8 cellular contexts compared by ENCODE assay signal in genomic region chr5:109691248-109691574, GRCh38. TPM values are rescaled to one million over a fixed set of nuclear protein-coding genes. Genes with fewer than 3 reads are reported as not detected.
DNase-seq lines count a peak whose midpoint lies in the region; ATAC-seq and TF ChIP-seq lines count a peak whose summit lies in the region.

No MANE protein-coding gene starts in this region.

- peaks cover 7% of the 10 kb centered on the region for H3K36me3 Mint-ChIP-seq in CD8-positive, alpha-beta T cell
- peaks cover 4% of the 10 kb centered on the region for H3K36me3 Mint-ChIP-seq in nephron (ENCODE audit: low read depth)

- H3K36me3 ChIP-seq in CD8-positive, alpha-beta T cell (ENCODE audit: insufficient read depth, low read length), result no peaks in the 10 kb centered on the region
- H3K36me3 ChIP-seq in colonic mucosa, result no peaks in the 10 kb centered on the region

- H3K9me3 ChIP-seq in CD8-positive, alpha-beta T cell (ENCODE audit: low read length), result no peaks in the 10 kb centered on the region
- no peaks in the 10 kb centered on the region for H3K9me3 ChIP-seq in colonic mucosa

- intact Hi-C loops in CD8-positive, alpha-beta T cell (cut with DNase I, micrococcal nuclease), result loop anchor here (2.0 to 10.0 kb wide), 8 partner anchors 16 to 1534 kb away; partner anchors contain the start of genes CAMK4 (in 1 of the 2) and WDR36 (in 1 of the 2)
- intact Hi-C loops in colonic mucosa (cut with DNase I), result no loop called here

- no peaks in the 10 kb centered on the region for H3K27me3 Mint-ChIP-seq in CD8-positive, alpha-beta T cell (ENCODE audit: low read depth)
- H3K27me3 Mint-ChIP-seq in nephron (ENCODE audit: low read depth), result no peaks in the 10 kb centered on the region

- no peak for TF ChIP-seq POLR2A in NB4 (IDR thresholded peaks at IDR 0.05; ENCODE audit: extremely low read depth, insufficient read length)

- CTCF ChIA-PET in CD8-positive, alpha-beta T cell (lab: Charles Lee), result interaction anchor here (1.0 to 1.6 kb wide), 3 partner anchors 11 to 161 kb away, joined by 3 to 7 read pairs (median 5); no protein-coding TSS in a partner anchor

- peak overlapping the region; percentile 91 for H3K27ac Mint-ChIP-seq in CD8-positive, alpha-beta T cell
- peak overlapping the region; percentile 69 to 90 (median 89) for H3K27ac Mint-ChIP-seq in nephron

- peak; percentile 38 for TF ChIP-seq CTCF in CD8-positive, alpha-beta T cell (IDR thresholded peaks at IDR 0.05)
- TF ChIP-seq CTCF in NB4 (IDR thresholded peaks at IDR 0.05; ENCODE audit: low read depth, low read length), result no peak
- no peak for TF ChIP-seq CTCF in colonic mucosa (IDR thresholded peaks at IDR 0.05)
- TF ChIP-seq CTCF in nephron (IDR thresholded peaks at IDR 0.05; ENCODE audit: unreplicated experiment in 3 of 3), result peak in 2 of 3 experiments; percentile 1 to 21
- TF ChIP-seq CTCF in GM10266 (IDR thresholded peaks at IDR 0.05; ENCODE audit: control insufficient read depth, insufficient read depth, low read depth, missing control alignments), result no peak

- peak overlapping the region; percentile 81 for H3K4me3 ChIP-seq in CD8-positive, alpha-beta T cell (ENCODE audit: low read depth, low read length)
- H3K4me3 ChIP-seq in NB4 (ENCODE audit: low read depth, low read length) (peak overlapping the region; percentile 83), colonic mucosa (peak overlapping the region; percentile 97)

- POLR2A ChIA-PET in CD8-positive, alpha-beta T cell (lab: Charles Lee), result interaction anchor here (0.7 to 5.3 kb wide), 8 partner anchors 10 to 477 kb away, joined by 3 to 54 read pairs (median 10); no protein-coding TSS in a partner anchor

- H3K9me3 Mint-ChIP-seq in CD8-positive, alpha-beta T cell, result peaks cover 8% of the 10 kb centered on the region
- H3K9me3 Mint-ChIP-seq in nephron, result peaks cover 18% of the 10 kb centered on the region

- H3K9ac ChIP-seq in colonic mucosa (ENCODE audit: low read depth in 2 of 2, low read length in 2 of 2), result peak overlapping the region; percentile 54 to 88

- H3K27ac ChIP-seq in CD8-positive, alpha-beta T cell (ENCODE audit: low read depth, low read length), result peak overlapping the region; percentile 93
- peak overlapping the region; percentile 99 for H3K27ac ChIP-seq in colonic mucosa

- H3K27me3 ChIP-seq in CD8-positive, alpha-beta T cell (ENCODE audit: insufficient read depth, low read length), result no peaks in the 10 kb centered on the region
- H3K27me3 ChIP-seq in colonic mucosa, result no peaks in the 10 kb centered on the region

- H3K4me1 Mint-ChIP-seq in CD8-positive, alpha-beta T cell (ENCODE audit: low read depth), result peaks cover 51% of the 10 kb centered on the region
- H3K4me1 Mint-ChIP-seq in nephron, result peaks cover 48% of the 10 kb centered on the region

- H3K4me3 Mint-ChIP-seq in CD8-positive, alpha-beta T cell, result peak overlapping the region; percentile 87
- peak overlapping the region; percentile 90 to 94 (median 93) for H3K4me3 Mint-ChIP-seq in nephron

- peak; percentile 1 for ATAC-seq in CD8-positive, alpha-beta T cell

- peaks cover 46% of the 10 kb centered on the region for H3K4me1 ChIP-seq in CD8-positive, alpha-beta T cell (ENCODE audit: insufficient read depth, low read length)
- H3K4me1 ChIP-seq in colonic mucosa, result peaks cover 6% of the 10 kb centered on the region

- DNase-seq in CD8-positive, alpha-beta T cell, result peak in 1 of 7 experiments; percentile 68
- DNase-seq in NB4 (ENCODE audit: low read depth), result no peak
- no peak for DNase-seq in colonic mucosa
- no peak for DNase-seq in NCI-H226
- DNase-seq in GM10266 (ENCODE audit: extremely low spot score), result no peak
- DNase-seq in OCI-M2 (lab: John Stamatoyannopoulos, UW; ENCODE audit: unreplicated experiment), result no peak
- no peak for DNase-seq in inferior parietal cortex (ENCODE audit: extremely low spot score)

RNA-seq across cellular contexts. Expression of gene MAN2A1, which starts 1.5 kb away (rescaled TPM):
- 10 to 100 TPM; 57.6 to 60.8 TPM for total RNA-seq in CD8-positive, alpha-beta T cell
- total RNA-seq in colonic mucosa, result 100 to 1,000 TPM in 1 of 2 donors, 10 to 100 TPM in 1; 81.2 to 104 TPM

Comparison
In these comparisons a context has a peak if more than half of its experiments do, and no peak if none do; other contexts are left out.
1. CTCF ChIP-seq: peak in CD8-positive, alpha-beta T cell (single experiment) and nephron (2 of 3); none in NB4 (single experiment), colonic mucosa (single experiment) and GM10266 (single experiment).
2. Peak in every context shown above with its lines, with median percentiles within 50 percentile points of each other: H3K4me3 ChIP-seq.